8 cellular contexts compared by ENCODE assay signal in genomic region chr5:119435436-119436132, GRCh38. TPM values are rescaled to one million over a fixed set of nuclear protein-coding genes. Genes with fewer than 3 reads are reported as not detected.
DNase-seq lines count a peak whose midpoint lies in the region; ATAC-seq and TF ChIP-seq lines count a peak whose summit lies in the region.

No MANE protein-coding gene starts in this region.

- no peak overlapping the region for H3K27ac ChIP-seq in coronary artery

- peaks cover 20% of the 10 kb centered on the region for H3K9me3 Mint-ChIP-seq in mesothelial cell of epicardium
- H3K9me3 Mint-ChIP-seq in stimulated activated memory B cell treated with anti-CD40 and anti-IgM and Interleukin-4, amounts not matched to agents 10 μg/mL and 1 μg/mL and 100 μg/mL, for 72 hours: peaks cover 2% of the 10 kb centered on the region

- TF ChIP-seq CTCF in coronary artery (IDR thresholded peaks at IDR 0.05): peak; percentile 15
- TF ChIP-seq CTCF in mesothelial cell of epicardium (IDR thresholded peaks at IDR 0.05; ENCODE audit: unreplicated experiment): peak; percentile 57

- no peak overlapping the region for H3K4me3 Mint-ChIP-seq in mesothelial cell of epicardium
- H3K4me3 Mint-ChIP-seq in stimulated activated memory B cell treated with anti-CD40 and anti-IgM and Interleukin-4, amounts not matched to agents 10 μg/mL and 1 μg/mL and 100 μg/mL, for 72 hours: peak overlapping the region; percentile 35

- H3K4me1 Mint-ChIP-seq in mesothelial cell of epicardium: peaks cover 7% of the 10 kb centered on the region
- peaks cover 17% of the 10 kb centered on the region for H3K4me1 Mint-ChIP-seq in stimulated activated memory B cell treated with anti-CD40 and anti-IgM and Interleukin-4, amounts not matched to agents 10 μg/mL and 1 μg/mL and 100 μg/mL, for 72 hours

- no peaks in the 10 kb centered on the region for H3K36me3 Mint-ChIP-seq in mesothelial cell of epicardium
- no peaks in the 10 kb centered on the region for H3K36me3 Mint-ChIP-seq in stimulated activated memory B cell treated with anti-CD40 and anti-IgM and Interleukin-4, amounts not matched to agents 10 μg/mL and 1 μg/mL and 100 μg/mL, for 72 hours

- peak; percentile 93 for ATAC-seq in GM21737 (IDR thresholded peaks at IDR 0.05; ENCODE audit: unreplicated experiment)
- ATAC-seq in stimulated activated memory B cell treated with anti-CD40 and anti-IgM and Interleukin-4, amounts not matched to agents 10 μg/mL and 1 μg/mL and 100 μg/mL, for 72 hours: peak; percentile 87

- H3K4me3 ChIP-seq in coronary artery: no peak overlapping the region

- H3K27ac Mint-ChIP-seq in mesothelial cell of epicardium: no peak overlapping the region
- peak overlapping the region; percentile 59 for H3K27ac Mint-ChIP-seq in stimulated activated memory B cell treated with anti-CD40 and anti-IgM and Interleukin-4, amounts not matched to agents 10 μg/mL and 1 μg/mL and 100 μg/mL, for 72 hours

- peak; percentile 34 for DNase-seq in GF-D8 (lab: John Stamatoyannopoulos, UW)
- peak; percentile 65 for DNase-seq in Kasumi-1 (lab: John Stamatoyannopoulos, UW)
- peak; percentile 82 for DNase-seq in activated CD4-positive, alpha-beta T cell treated with anti-CD3 and anti-CD28 coated beads for 48 hours
- no peak for DNase-seq in coronary artery (ENCODE audit: low spot score)
- DNase-seq in mesothelial cell of epicardium (ENCODE audit: low spot score in 2 of 2, unreplicated experiment in 2 of 2): peak; percentile 25 to 59
- no peak for DNase-seq in NCI-H774 (lab: John Stamatoyannopoulos, UW)

- H3K27me3 Mint-ChIP-seq in mesothelial cell of epicardium (ENCODE audit: low read depth): no peaks in the 10 kb centered on the region
- no peaks in the 10 kb centered on the region for H3K27me3 Mint-ChIP-seq in stimulated activated memory B cell treated with anti-CD40 and anti-IgM and Interleukin-4, amounts not matched to agents 10 μg/mL and 1 μg/mL and 100 μg/mL, for 72 hours

RNA-seq across cellular contexts. Expression of gene HSD17B4, which starts 16.7 kb away (rescaled TPM):
- total RNA-seq in mesothelial cell of epicardium: 119 to 146 TPM (median 136 TPM) in 3 replicates

Comparison
In these comparisons a context has a peak if more than half of its experiments do, and no peak if none do; other contexts are left out.
1. DNase-seq: peak in GF-D8 (single experiment), Kasumi-1 (2 of 2), activated CD4-positive, alpha-beta T cell treated with anti-CD3 and anti-CD28 coated beads for 48 hours (single experiment) and mesothelial cell of epicardium (2 of 2); none in coronary artery (single experiment) and NCI-H774 (single experiment).